In genomic region chr12:50546441-50547318, GRCh38 we compare ENCODE assay signal across 14 cellular contexts. TPM values are rescaled to one million over a fixed set of nuclear protein-coding genes. Genes with fewer than 3 reads are reported as not detected.
DNase-seq lines count a peak whose midpoint lies in the region; ATAC-seq and TF ChIP-seq lines count a peak whose summit lies in the region.
"Had no signal": no experiment of that assay in that cellular context is flagged by ENCODE, and none has a peak within 500 bp of the region (broad histone marks: within the 10 kb centered on the region; RNA-seq: fewer than 3 reads in every experiment).

No MANE protein-coding gene starts in this region.

- no peak for TF ChIP-seq CTCF in cardiac fibroblast (IDR thresholded peaks at IDR 0.05; ENCODE audit: low read depth, low read length)

- H3K4me1 Mint-ChIP-seq in immature natural killer cell, result peaks cover 8 to 28% of the 10 kb centered on the region in 2 donors

- DNase-seq in EH (ENCODE audit: low read depth), result peak; percentile 25
- peak; percentile 34 for DNase-seq in LHCN-M2 (ENCODE audit: low read depth)
- peak; percentile 18 to 25 for DNase-seq in cardiac fibroblast (ENCODE audit: low read depth in 2 of 2)
- no peak for DNase-seq in stimulated activated naive CD4-positive, alpha-beta T cell (lab: John Stamatoyannopoulos, UW)
- DNase-seq in immature natural killer cell, result no peak
- DNase-seq in erythroblast (lab: John Stamatoyannopoulos, UW), result no peak
- DNase-seq: aorta; effector CD4-positive, alpha-beta T cell; hypothalamus; NCI-H1694 treated with DMSO at 0.1 percent for 48 hours; NCI-H510A treated with DMSO at 0.1 percent for 48 hours had no signal

- no peaks in the 10 kb centered on the region for H3K9me3 ChIP-seq in muscle layer of duodenum (ENCODE audit: control insufficient read depth in 1 of 2, low read length in 2 of 2)

- H3K27ac ChIP-seq in muscle layer of duodenum (ENCODE audit: low read length), result peak overlapping the region; percentile 16

- no peaks in the 10 kb centered on the region for H3K36me3 Mint-ChIP-seq in immature natural killer cell

- H3K27me3 ChIP-seq in muscle layer of duodenum (ENCODE audit: low read depth, low read length), result no peaks in the 10 kb centered on the region

- ATAC-seq in HG03520 (IDR thresholded peaks at IDR 0.05; ENCODE audit: unreplicated experiment), result no peak

- no peaks in the 10 kb centered on the region for H3K36me3 ChIP-seq in muscle layer of duodenum (ENCODE audit: control insufficient read depth in 1 of 2, insufficient read depth in 2 of 2, low read length in 2 of 2)

- TF ChIP-seq POLR2A in erythroblast (IDR thresholded peaks at IDR 0.05; ENCODE audit: low read length), result no peak

- H3K9me3 Mint-ChIP-seq in immature natural killer cell, result no peaks in the 10 kb centered on the region
- H3K9me3 Mint-ChIP-seq: activated T-helper 2 cell treated with anti-CD3 and anti-CD28 coated beads, Interferon-gamma antibody, Interleukin-2, Interleukin-4, amounts not matched to agents 10 μg/mL and 5 μg/mL and 100 μg/mL, durations not matched to agents 14 hours and 24 hours and 36 hours had no signal

- H3K4me3 ChIP-seq in cardiac fibroblast (replicated peaks in 1 of 2; ENCODE audit: low read depth in 2 of 2, low read length in 2 of 2) (no peak overlapping the region), muscle layer of duodenum (ENCODE audit: low read depth in 1 of 2, low read length in 2 of 2) (no peak overlapping the region)

- H3K27ac Mint-ChIP-seq in immature natural killer cell, result no peak overlapping the region
- H3K27ac Mint-ChIP-seq: activated T-helper 2 cell treated with anti-CD3 and anti-CD28 coated beads, Interferon-gamma antibody, Interleukin-2, Interleukin-4, amounts not matched to agents 10 μg/mL and 5 μg/mL and 100 μg/mL, durations not matched to agents 14 hours and 24 hours and 36 hours had no signal

- H3K27me3 Mint-ChIP-seq in immature natural killer cell (ENCODE audit: low read depth in 3 of 3), result no peaks in the 10 kb centered on the region

- H3K4me3 Mint-ChIP-seq in immature natural killer cell, result no peak overlapping the region

- H3K4me1 ChIP-seq in muscle layer of duodenum (ENCODE audit: control insufficient read depth in 1 of 2, insufficient read depth in 2 of 2, low read length in 2 of 2), result peaks cover 0 to 6% of the 10 kb centered on the region in 2 donors

RNA-seq across cellular contexts. Expression of gene DIP2B, which starts 41.9 kb away (rescaled TPM):
- 15.1 and 19.0 TPM in 2 replicates for total RNA-seq in LHCN-M2 (2014; rRNA removed)
- 4.1 TPM for polyA plus RNA-seq in LHCN-M2 (2012)
- polyA plus RNA-seq in immature natural killer cell, result 1 to 10 TPM; 2.0 to 7.2 (median 3.4) TPM

Comparison
In these comparisons a context has a peak if more than half of its experiments do, and no peak if none do; other contexts are left out.
1. DNase-seq: peak in EH (single experiment), LHCN-M2 (single experiment) and cardiac fibroblast (2 of 2); none in stimulated activated naive CD4-positive, alpha-beta T cell (0 of 6), immature natural killer cell (0 of 3) and erythroblast (0 of 2).